8 cellular contexts compared by ENCODE assay signal in genomic region chr6:148509789-148510581, GRCh38.
DNase-seq lines count a peak whose midpoint lies in the region; ATAC-seq and TF ChIP-seq lines count a peak whose summit lies in the region.

No MANE protein-coding gene starts in this region.

- peak overlapping the region; percentile 90 for H3K27ac ChIP-seq in AG04450 (ENCODE audit: low read depth, low read length)
- H3K27ac ChIP-seq in rectal smooth muscle tissue (ENCODE audit: low read depth, low read length) = peak overlapping the region; percentile 72

- peak; percentile 95 for DNase-seq in AG04450 (ENCODE audit: low read depth, low spot score)
- DNase-seq in HT1080 (ENCODE audit: low read depth) = peak; percentile 74
- peak; percentile 30 for DNase-seq in SW480 (ENCODE audit: low spot score)
- peak; percentile 85 for DNase-seq in glomerular visceral epithelial cell (ENCODE audit: extremely low spot score)
- DNase-seq in HUDEP-2 (lab: John Stamatoyannopoulos, UW; ENCODE audit: unreplicated experiment in 76 of 76) = no peak
- no peak for DNase-seq in pons (ENCODE audit: low spot score)

- no peak overlapping the region for H3K9ac ChIP-seq in rectal smooth muscle tissue (ENCODE audit: low read length)

- H3K27me3 ChIP-seq in AG04450 (ENCODE audit: control insufficient read depth, insufficient read depth, low read length) = no peaks in the 10 kb centered on the region
- H3K27me3 ChIP-seq in rectal smooth muscle tissue (ENCODE audit: control insufficient read depth, insufficient read depth, low read length) = no peaks in the 10 kb centered on the region

- H3K4me3 ChIP-seq in AG04450 (ENCODE audit: low read depth, low read length) = peak overlapping the region; percentile 62
- peak overlapping the region; percentile 57 for H3K4me3 ChIP-seq in rectal smooth muscle tissue (ENCODE audit: low read length)

- H3K36me3 ChIP-seq in rectal smooth muscle tissue (ENCODE audit: control insufficient read depth, insufficient read depth, low read length) = no peaks in the 10 kb centered on the region

- peaks cover 14% of the 10 kb centered on the region for H3K4me1 ChIP-seq in rectal smooth muscle tissue (ENCODE audit: control insufficient read depth, insufficient read depth, low read length)

- peaks cover 2% of the 10 kb centered on the region; the same call in 1 of the 2 replicates for H3K9me3 ChIP-seq in AG04450 (ENCODE audit: control insufficient read depth, insufficient read depth, low read length)

- no peak for TF ChIP-seq CTCF in AG04450 (IDR thresholded peaks at IDR 0.05; ENCODE audit: low read depth, low read length)

- CTCF ChIA-PET in AG04450 (lab: Charles Lee) = interaction anchor here (0.5 to 1.5 kb wide), 3 partner anchors 150 to 333 kb away, joined by 4 to 7 read pairs (median 5); no protein-coding TSS in a partner anchor

- POLR2A ChIA-PET in AG04450 (lab: Yijun Ruan, JAX) = interaction anchor here (0.5 to 3.2 kb wide), 9 partner anchors 9 to 1255 kb away, joined by 3 to 27 read pairs (median 5); no protein-coding TSS in a partner anchor

- ATAC-seq in GM19463 (IDR thresholded peaks at IDR 0.05; ENCODE audit: unreplicated experiment) = peak; percentile 95

Comparison
In these comparisons a context has a peak if more than half of its experiments do, and no peak if none do; other contexts are left out.
1. DNase-seq: peak in AG04450 (single experiment), HT1080 (single experiment), SW480 (single experiment) and glomerular visceral epithelial cell (single experiment); none in HUDEP-2 (0 of 76) and pons (single experiment).